In the genomic region with DNA sequence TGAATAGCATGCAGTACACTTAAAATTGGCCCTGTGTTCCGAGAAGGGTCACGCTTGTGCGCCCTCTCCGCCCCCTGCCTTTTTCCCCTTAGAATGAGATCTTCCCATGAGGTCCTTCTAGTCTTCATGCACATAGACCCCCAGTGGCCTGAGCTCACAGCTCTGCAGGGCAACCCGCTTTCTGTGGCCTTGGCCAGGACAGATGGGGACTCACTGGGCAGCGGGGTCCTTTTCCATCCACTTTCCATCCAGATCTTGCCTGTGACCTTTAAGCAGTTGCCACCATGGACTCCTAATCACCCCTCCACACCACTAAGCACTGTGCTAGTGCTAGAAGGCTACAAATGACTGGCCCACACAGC, we compare ENCODE assay signal across 22 cellular contexts.
"Had no signal": no experiment of that assay in that cellular context is flagged by ENCODE, and none has a peak within 500 bp of the region (broad histone marks: within the 10 kb centered on the region; RNA-seq: fewer than 3 reads in every experiment).

No MANE protein-coding gene starts in this region.

- H3K9me3 ChIP-seq: neutrophil, tibial artery, upper lobe of left lung, uterus had no signal

- H2AFZ ChIP-seq: hepatocyte had no signal

- H3K4me1 ChIP-seq: tibial artery, upper lobe of left lung, uterus had no signal

- FAIRE-seq: colon, endothelial cell of umbilical vein had no signal

- H3K27ac ChIP-seq: foreskin keratinocyte, hepatocyte, neutrophil, skin epidermis, tibial artery, upper lobe of left lung, uterus had no signal

- ATAC-seq: left colon, left ventricle myocardium superior, sciatic nerve had no signal

- H3K4me2 ChIP-seq: hepatocyte had no signal

- H3K36me3 ChIP-seq: neutrophil, tibial artery, upper lobe of left lung, uterus had no signal

- H3K9me3 Mint-ChIP-seq: endodermal cell had no signal

- H3K4me1 Mint-ChIP-seq: nephron had no signal

- H3K36me3 Mint-ChIP-seq: naive B cell had no signal

- DNase-seq: dermis blood vessel endothelial cell; effector CD4-positive, alpha-beta T cell; endodermal cell; head of caudate nucleus; left ventricle myocardium superior; mesendoderm; naive B cell; stimulated activated CD4-positive, alpha-beta T cell treated with anti-CD3 and anti-CD28 coated beads, Interleukin-12 subunit alpha, Interleukin-12 subunit beta, amount 100 ng/mL, for 4 hours; stimulated activated naive CD4-positive, alpha-beta T cell; tibial artery; uterus had no signal

- H3K4me3 ChIP-seq: hepatocyte, lung, skin epidermis, tibial artery, upper lobe of left lung, uterus had no signal

- H3K4me3 Mint-ChIP-seq: endodermal cell, nephron had no signal

- H3K27me3 ChIP-seq: neutrophil, upper lobe of left lung, uterus had no signal

- H3K27ac Mint-ChIP-seq: endodermal cell, nephron had no signal

- H3K79me2 ChIP-seq: hepatocyte had no signal
